Comparison of ENCODE assay signal across 1 cellular context in genomic region chr6:113994934-113995342, GRCh38.
TF ChIP-seq lines count a peak whose summit lies in the region.

No MANE protein-coding gene starts in this region.

TF ChIP-seq in GM23338, 12 proteins besides CTCF, POLR2A, EP300 and RAD21 (continued from another document):
- TF ChIP-seq REST (IDR thresholded peaks at IDR 0.05; ENCODE audit: unreplicated experiment) (no peak), ETS1 (IDR thresholded peaks at IDR 0.05) (no peak), NANOG (IDR thresholded peaks at IDR 0.05; ENCODE audit: borderline replicate concordance) (no peak), EZH2phosphoT487 (IDR thresholded peaks at IDR 0.05; ENCODE audit: unreplicated experiment) (no peak), ZNF331 (CRISPR knock-in tag; IDR thresholded peaks at IDR 0.05; ENCODE audit: low read depth) (no peak), JUNB (IDR thresholded peaks at IDR 0.05; ENCODE audit: unreplicated experiment) (no peak), EZH2 (IDR thresholded peaks at IDR 0.05; ENCODE audit: low read depth, unreplicated experiment) (no peak)
